1 cellular context compared by ENCODE assay signal in genomic region chr6:99993146-99993532, GRCh38.
TF ChIP-seq lines count a peak whose summit lies in the region.

No MANE protein-coding gene starts in this region.

TF ChIP-seq in GM23338, 12 proteins besides CTCF, POLR2A, EP300 and RAD21:
- TF ChIP-seq ZNF462 (CRISPR knock-in tag; IDR thresholded peaks at IDR 0.05) (no peak), STAT1 (IDR thresholded peaks at IDR 0.05; ENCODE audit: unreplicated experiment) (no peak), CREB1 (CRISPR knock-in tag; IDR thresholded peaks at IDR 0.05; ENCODE audit: low read depth) (no peak), JUNB (IDR thresholded peaks at IDR 0.05; ENCODE audit: unreplicated experiment) (no peak), ZNF114 (CRISPR knock-in tag; IDR thresholded peaks at IDR 0.05) (no peak), NANOG (IDR thresholded peaks at IDR 0.05; ENCODE audit: borderline replicate concordance) (no peak), POLR2AphosphoS5 (IDR thresholded peaks at IDR 0.05; ENCODE audit: low read depth) (no peak), EZH2phosphoT487 (IDR thresholded peaks at IDR 0.05; ENCODE audit: unreplicated experiment) (no peak), EZH2 (IDR thresholded peaks at IDR 0.05; ENCODE audit: low read depth, unreplicated experiment) (no peak), ZNF331 (CRISPR knock-in tag; IDR thresholded peaks at IDR 0.05; ENCODE audit: low read depth) (no peak)
- TF ChIP-seq, protein P1, sequence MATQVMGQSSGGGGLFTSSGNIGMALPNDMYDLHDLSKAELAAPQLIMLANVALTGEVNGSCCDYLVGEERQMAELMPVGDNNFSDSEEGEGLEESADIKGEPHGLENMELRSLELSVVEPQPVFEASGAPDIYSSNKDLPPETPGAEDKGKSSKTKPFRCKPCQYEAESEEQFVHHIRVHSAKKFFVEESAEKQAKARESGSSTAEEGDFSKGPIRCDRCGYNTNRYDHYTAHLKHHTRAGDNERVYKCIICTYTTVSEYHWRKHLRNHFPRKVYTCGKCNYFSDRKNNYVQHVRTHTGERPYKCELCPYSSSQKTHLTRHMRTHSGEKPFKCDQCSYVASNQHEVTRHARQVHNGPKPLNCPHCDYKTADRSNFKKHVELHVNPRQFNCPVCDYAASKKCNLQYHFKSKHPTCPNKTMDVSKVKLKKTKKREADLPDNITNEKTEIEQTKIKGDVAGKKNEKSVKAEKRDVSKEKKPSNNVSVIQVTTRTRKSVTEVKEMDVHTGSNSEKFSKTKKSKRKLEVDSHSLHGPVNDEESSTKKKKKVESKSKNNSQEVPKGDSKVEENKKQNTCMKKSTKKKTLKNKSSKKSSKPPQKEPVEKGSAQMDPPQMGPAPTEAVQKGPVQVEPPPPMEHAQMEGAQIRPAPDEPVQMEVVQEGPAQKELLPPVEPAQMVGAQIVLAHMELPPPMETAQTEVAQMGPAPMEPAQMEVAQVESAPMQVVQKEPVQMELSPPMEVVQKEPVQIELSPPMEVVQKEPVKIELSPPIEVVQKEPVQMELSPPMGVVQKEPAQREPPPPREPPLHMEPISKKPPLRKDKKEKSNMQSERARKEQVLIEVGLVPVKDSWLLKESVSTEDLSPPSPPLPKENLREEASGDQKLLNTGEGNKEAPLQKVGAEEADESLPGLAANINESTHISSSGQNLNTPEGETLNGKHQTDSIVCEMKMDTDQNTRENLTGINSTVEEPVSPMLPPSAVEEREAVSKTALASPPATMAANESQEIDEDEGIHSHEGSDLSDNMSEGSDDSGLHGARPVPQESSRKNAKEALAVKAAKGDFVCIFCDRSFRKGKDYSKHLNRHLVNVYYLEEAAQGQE (IDR thresholded peaks at IDR 0.05; ENCODE audit: unreplicated experiment), result no peak
- TF ChIP-seq, protein P2, sequence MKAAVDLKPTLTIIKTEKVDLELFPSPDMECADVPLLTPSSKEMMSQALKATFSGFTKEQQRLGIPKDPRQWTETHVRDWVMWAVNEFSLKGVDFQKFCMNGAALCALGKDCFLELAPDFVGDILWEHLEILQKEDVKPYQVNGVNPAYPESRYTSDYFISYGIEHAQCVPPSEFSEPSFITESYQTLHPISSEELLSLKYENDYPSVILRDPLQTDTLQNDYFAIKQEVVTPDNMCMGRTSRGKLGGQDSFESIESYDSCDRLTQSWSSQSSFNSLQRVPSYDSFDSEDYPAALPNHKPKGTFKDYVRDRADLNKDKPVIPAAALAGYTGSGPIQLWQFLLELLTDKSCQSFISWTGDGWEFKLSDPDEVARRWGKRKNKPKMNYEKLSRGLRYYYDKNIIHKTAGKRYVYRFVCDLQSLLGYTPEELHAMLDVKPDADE (IDR thresholded peaks at IDR 0.05), result no peak
